ENCODE assay signal across 10 cellular contexts in genomic region chr11:46291441-46292143, GRCh38. TPM values are rescaled to one million over a fixed set of nuclear protein-coding genes. Genes with fewer than 3 reads are reported as not detected.
DNase-seq lines count a peak whose midpoint lies in the region; ATAC-seq, FAIRE-seq and TF ChIP-seq lines count a peak whose summit lies in the region.
"Had no signal": no experiment of that assay in that cellular context is flagged by ENCODE, and none has a peak within 500 bp of the region (broad histone marks: within the 10 kb centered on the region; RNA-seq: fewer than 3 reads in every experiment).

No MANE protein-coding gene starts in this region.

- H3K79me1 ChIP-seq in mesendoderm (ENCODE audit: low read length), result no peaks in the 10 kb centered on the region

- H3K79me2 ChIP-seq in mesendoderm (ENCODE audit: control insufficient read depth, insufficient read depth, low read length), result no peaks in the 10 kb centered on the region

- H3K36me3 Mint-ChIP-seq in type B pancreatic cell, result no peaks in the 10 kb centered on the region
- no peaks in the 10 kb centered on the region for H3K36me3 Mint-ChIP-seq in stimulated activated memory B cell treated with anti-CD40 and anti-IgM and Interleukin-4, amounts not matched to agents 10 μg/mL and 1 μg/mL and 100 μg/mL, for 72 hours

- peak overlapping the region; percentile 9 for H3K9ac ChIP-seq in mesendoderm (ENCODE audit: low read length)

- H2BK15ac ChIP-seq in mesendoderm (replicated peaks; ENCODE audit: low read depth), result no peak overlapping the region

- no peak overlapping the region for H3K4me2 ChIP-seq in mesendoderm (ENCODE audit: low read length)

- no peak overlapping the region for H4K5ac ChIP-seq in mesendoderm (ENCODE audit: low read length)

- H3K27ac Mint-ChIP-seq in type B pancreatic cell, result peak overlapping the region; percentile 87
- H3K27ac Mint-ChIP-seq in stimulated activated memory B cell treated with anti-CD40 and anti-IgM and Interleukin-4, amounts not matched to agents 10 μg/mL and 1 μg/mL and 100 μg/mL, for 72 hours, result no peak overlapping the region

- no peak for FAIRE-seq in HTR-8/SVneo (lab: Jason Lieb, UNC)
- FAIRE-seq: colon had no signal

- peaks cover 41% of the 10 kb centered on the region for H3K4me1 Mint-ChIP-seq in type B pancreatic cell (ENCODE audit: unreplicated experiment)
- H3K4me1 Mint-ChIP-seq in stimulated activated memory B cell treated with anti-CD40 and anti-IgM and Interleukin-4, amounts not matched to agents 10 μg/mL and 1 μg/mL and 100 μg/mL, for 72 hours, result peaks cover 8% of the 10 kb centered on the region

- WGBS in mesendoderm (ENCODE audit: extremely low coverage, insufficient coverage, low lambda C conversion rate), result no CpG with 5 or more reads among the region's 10 CpGs

- H3K56ac ChIP-seq in mesendoderm (ENCODE audit: low read length), result peak overlapping the region; percentile 20

- H3K9me3 Mint-ChIP-seq in type B pancreatic cell, result no peaks in the 10 kb centered on the region
- no peaks in the 10 kb centered on the region for H3K9me3 Mint-ChIP-seq in stimulated activated memory B cell treated with anti-CD40 and anti-IgM and Interleukin-4, amounts not matched to agents 10 μg/mL and 1 μg/mL and 100 μg/mL, for 72 hours

- H2AK5ac ChIP-seq in mesendoderm (ENCODE audit: low read length), result no peak overlapping the region

- peak; percentile 18 for TF ChIP-seq CTCF in choroid plexus epithelial cell (conservative IDR thresholded peaks at IDR 0.05; ENCODE audit: low read depth, low read length)
- TF ChIP-seq CTCF in type B pancreatic cell (conservative IDR thresholded peaks at IDR 0.05), result no peak

- no peak overlapping the region for H3K4me3 Mint-ChIP-seq in type B pancreatic cell
- H3K4me3 Mint-ChIP-seq in stimulated activated memory B cell treated with anti-CD40 and anti-IgM and Interleukin-4, amounts not matched to agents 10 μg/mL and 1 μg/mL and 100 μg/mL, for 72 hours, result no peak overlapping the region

- no peaks in the 10 kb centered on the region for H3K27me3 ChIP-seq in mesendoderm (ENCODE audit: insufficient read depth, low read length, poor library complexity)

- H3K18ac ChIP-seq in mesendoderm (ENCODE audit: low read length), result no peak overlapping the region

- no peak overlapping the region for H2BK5ac ChIP-seq in mesendoderm (ENCODE audit: low read length)

- H2BK120ac ChIP-seq in mesendoderm (ENCODE audit: low read depth, low read length), result no peak overlapping the region

- H3K4ac ChIP-seq in mesendoderm (ENCODE audit: low read depth, low read length), result peak overlapping the region; percentile 57

- DNase-seq in HT1080 (ENCODE audit: low read depth) (peak; percentile 59), choroid plexus epithelial cell (ENCODE audit: low read depth) (peak; percentile 86), mesendoderm (no peak), type B pancreatic cell (ENCODE audit: extremely low spot score, unreplicated experiment) (no peak), HPDE6-E6E7 (ENCODE audit: extremely low spot score) (no peak), HTR-8/SVneo (ENCODE audit: insufficient read length, low spot score) (no peak)
- DNase-seq: occipital lobe had no signal

- no peak overlapping the region for H3K27ac ChIP-seq in mesendoderm (ENCODE audit: low read depth, low read length)

- H3K27me3 Mint-ChIP-seq in type B pancreatic cell, result no peaks in the 10 kb centered on the region
- peaks cover 89% of the 10 kb centered on the region for H3K27me3 Mint-ChIP-seq in stimulated activated memory B cell treated with anti-CD40 and anti-IgM and Interleukin-4, amounts not matched to agents 10 μg/mL and 1 μg/mL and 100 μg/mL, for 72 hours

- H3K36me3 ChIP-seq in mesendoderm (ENCODE audit: control insufficient read depth, insufficient read depth, low read length), result no peaks in the 10 kb centered on the region

- ATAC-seq in stimulated activated memory B cell treated with anti-CD40 and anti-IgM and Interleukin-4, amounts not matched to agents 10 μg/mL and 1 μg/mL and 100 μg/mL, for 72 hours, result no peak
- no peak for ATAC-seq in HG03095 (IDR thresholded peaks at IDR 0.05; ENCODE audit: unreplicated experiment)

- no peak overlapping the region for H3K23ac ChIP-seq in mesendoderm (ENCODE audit: low read length)

- peaks cover 18% of the 10 kb centered on the region for H3K4me1 ChIP-seq in mesendoderm (ENCODE audit: control insufficient read depth, low read depth, low read length)

- H4K8ac ChIP-seq in mesendoderm (ENCODE audit: low read depth, low read length), result no peak overlapping the region

- H3K4me3 ChIP-seq in choroid plexus epithelial cell (ENCODE audit: low read depth, low read length) (peak overlapping the region; percentile 1), mesendoderm (ENCODE audit: low read length) (no peak overlapping the region)

RNA-seq across cellular contexts. Expression of gene CREB3L1, which starts 14.1 kb away (rescaled TPM):
- 3.3 and 5.1 TPM in 2 replicates for total RNA-seq in HT1080 (2014; rRNA removed; shearing (Covaris generic))
- polyA plus RNA-seq in HT1080 (2015; cell fraction: cytosol; rRNA removed), result 11.6 and 12.7 TPM in 2 replicates
- 6.8 and 7.7 TPM in 2 replicates for polyA plus RNA-seq in HT1080 (2015; cell fraction: nucleus; rRNA removed)
- polyA plus RNA-seq in mesendoderm (2013, experiment 1 of 2), result 12.5 TPM
- polyA plus RNA-seq in mesendoderm (2013, experiment 2 of 2), result 13.8 TPM
- total RNA-seq in type B pancreatic cell (ENCODE audit: low replicate concordance), result 9.8 and 20.8 TPM in 2 replicates

RNA-seq across cellular contexts. Expression of gene DGKZ, which starts 55.7 kb away (rescaled TPM):
- total RNA-seq in HT1080 (2014; rRNA removed; shearing (Covaris generic)), result 107 and 115 TPM in 2 replicates
- polyA plus RNA-seq in HT1080 (2015; cell fraction: cytosol; rRNA removed), result 54.7 and 59.2 TPM in 2 replicates
- 70.9 and 71.9 TPM in 2 replicates for polyA plus RNA-seq in HT1080 (2015; cell fraction: nucleus; rRNA removed)
- polyA plus RNA-seq in mesendoderm (2013, experiment 1 of 2), result 67.4 TPM
- polyA plus RNA-seq in mesendoderm (2013, experiment 2 of 2), result 62.6 TPM
- total RNA-seq in type B pancreatic cell (ENCODE audit: low replicate concordance), result 50.0 and 57.6 TPM in 2 replicates

Comparison
In these comparisons a context has a peak if more than half of its experiments do, and no peak if none do; other contexts are left out.
1. DNase-seq: peak in HT1080 (single experiment) and choroid plexus epithelial cell (single experiment); none in mesendoderm (single experiment), type B pancreatic cell (single experiment), HPDE6-E6E7 (single experiment) and HTR-8/SVneo (single experiment).